ENCODE assay signal across 8 cellular contexts in genomic region chrX:136909706-136910564, GRCh38. TPM values are rescaled to one million over a fixed set of nuclear protein-coding genes. Genes with fewer than 3 reads are reported as not detected.
DNase-seq lines count a peak whose midpoint lies in the region; ATAC-seq, FAIRE-seq and TF ChIP-seq lines count a peak whose summit lies in the region.

No MANE protein-coding gene starts in this region.

- H3K9me3 ChIP-seq in HepG2 (ENCODE audit: low read length): no peaks in the 10 kb centered on the region

- H3K36me3 Mint-ChIP-seq in activated CD4-positive, alpha-beta T cell treated with anti-CD3 and anti-CD28 coated beads, Interleukin-2, amount 10 ng/mL, durations not matched to agents 7 days and 5 days (ENCODE audit: low read depth): no peaks in the 10 kb centered on the region

- no TSS peak for BruUV-seq in HepG2 (replicated peaks; lab: Mats Ljungman, UMichigan)

- 0 out of 2 replicates have a peak overlapping the region, but pooled peaks have one; percentile 22 for H3K9ac ChIP-seq in HepG2 (ENCODE audit: insufficient read depth, low read depth, low read length)

- no peak for TF ChIP-seq RAD21 in HepG2 (CRISPR knock-in tag; IDR thresholded peaks at IDR 0.05)

- TF ChIP-seq EP300 in HepG2 (IDR thresholded peaks at IDR 0.05; ENCODE audit: low read depth in 2 of 2, low read length in 2 of 2) (no peak), HepG2 (CRISPR knock-in tag; IDR thresholded peaks at IDR 0.05; ENCODE audit: borderline replicate concordance) (no peak)

- peak overlapping the region; percentile 77 for H3K27ac Mint-ChIP-seq in activated CD4-positive, alpha-beta T cell treated with anti-CD3 and anti-CD28 coated beads, Interleukin-2, amount 10 ng/mL, durations not matched to agents 7 days and 5 days

- no peak for TF ChIP-seq CTCF in C4-2B (conservative IDR thresholded peaks at IDR 0.05)
- TF ChIP-seq CTCF in dorsolateral prefrontal cortex (IDR thresholded peaks at IDR 0.05 in 54 of 56, conservative IDR thresholded peaks at IDR 0.05 in 2 of 56; ENCODE audit: low read depth in 1 of 56, partially characterized antibody in 56 of 56): no peak
- no peak for TF ChIP-seq CTCF in HepG2 (CRISPR knock-in tag; IDR thresholded peaks at IDR 0.05)

- intact Hi-C loops in dorsolateral prefrontal cortex (cut with DNase I): loop anchor here (1.0 to 2.0 kb wide), 2 partner anchors 29 to 30 kb away; partner anchors contain the start of gene RBMX (in 2 of the 2)
- intact Hi-C loops in HepG2 (cut with micrococcal nuclease; ENCODE audit: unreplicated experiment): no loop called here

- no peak for TF ChIP-seq POLR2A in HepG2 (IDR thresholded peaks at IDR 0.05; ENCODE audit: insufficient read depth in 1 of 2, low read depth in 2 of 2, low read length in 2 of 2)

- no peaks in the 10 kb centered on the region for H3K9me3 Mint-ChIP-seq in activated CD4-positive, alpha-beta T cell treated with anti-CD3 and anti-CD28 coated beads, Interleukin-2, amount 10 ng/mL, durations not matched to agents 7 days and 5 days

- no peaks in the 10 kb centered on the region for H3K36me3 ChIP-seq in HepG2 (replicated peaks in 1 of 2; ENCODE audit: control insufficient read depth in 1 of 2, insufficient read depth in 2 of 2, low read length in 2 of 2)

- no peaks in the 10 kb centered on the region for H3K79me2 ChIP-seq in HepG2 (ENCODE audit: insufficient read depth, low read length)

- H3K4me3 ChIP-seq in dorsolateral prefrontal cortex (peak overlapping the region; percentile 41 to 77 (median 65)), HepG2 (replicated peaks in 1 of 3; ENCODE audit: insufficient read depth in 1 of 3, low read depth in 2 of 3, low read length in 3 of 3) (peak overlapping the region; percentile 60 to 73 (median 63))

- H3K27me3 ChIP-seq in dorsolateral prefrontal cortex: peaks cover 0 to 38% (median 3%) of the 10 kb centered on the region in 45 donors
- H3K27me3 ChIP-seq in HepG2 (ENCODE audit: control insufficient read depth in 1 of 2, insufficient read depth in 2 of 2, low read length in 2 of 2): no peaks in the 10 kb centered on the region

- CTCF ChIA-PET in activated CD4-positive, alpha-beta T cell treated with anti-CD3 and anti-CD28 coated beads, Interleukin-2, amount 10 ng/mL, durations not matched to agents 7 days and 5 days (lab: Charles Lee): interaction anchor here (1.3 kb wide), 1 partner anchor 11 kb away, joined by 3 read pairs; no protein-coding TSS in a partner anchor
- CTCF ChIA-PET in HepG2 (lab: Yijun Ruan, JAX; ENCODE audit: low intra/inter-chr PET ratio, low total read pairs): no interaction called here

- in situ Hi-C loops in HepG2 (cut with HindIII; ENCODE audit: extremely low pct_ligation_motif_present, low pct_unique_long_range_greater_than_20kb): loop anchor here (25.0 kb wide), 1 partner anchor 198 kb away; no protein-coding TSS in a partner anchor

- H3K4me1 Mint-ChIP-seq in activated CD4-positive, alpha-beta T cell treated with anti-CD3 and anti-CD28 coated beads, Interleukin-2, amount 10 ng/mL, durations not matched to agents 7 days and 5 days: peaks cover 22% of the 10 kb centered on the region

- H3K4me2 ChIP-seq in HepG2 (ENCODE audit: low read depth, low read length): peak overlapping the region; percentile 84

- DNase-seq in NCI-H526 treated with DMSO at 0.1 percent for 48 hours (lab: John Stamatoyannopoulos, UW) (peak; percentile 73), dorsolateral prefrontal cortex (peak in 9 of 10 donors; percentile 43 to 64 (median 56)), HepG2 (ENCODE audit: low spot score) (no peak)
- DNase-seq in activated CD4-positive, alpha-beta T cell treated with anti-CD3 and anti-CD28 coated beads, Interleukin-2, amount 10 ng/mL, durations not matched to agents 7 days and 5 days: peak; percentile 69
- peak; percentile 49 for DNase-seq in stimulated activated CD4-positive, alpha-beta T cell treated with anti-CD3 and anti-CD28 coated beads, Interleukin-4, amount 100 ng/mL, for 1 hour

- H3K4me3 Mint-ChIP-seq in activated CD4-positive, alpha-beta T cell treated with anti-CD3 and anti-CD28 coated beads, Interleukin-2, amount 10 ng/mL, durations not matched to agents 7 days and 5 days: peak overlapping the region; percentile 82

- 4% methylated on average over 14 of the region's 26 CpGs for WGBS in HepG2 (ENCODE audit: low lambda C conversion rate)

- H3K27ac ChIP-seq in C4-2B (peak overlapping the region; percentile 78), dorsolateral prefrontal cortex (peak overlapping the region in 47 of 59 donors; percentile 17 to 88 (median 64)), HepG2 (ENCODE audit: extremely low read length, insufficient read depth, low read length) (no peak overlapping the region)

- POLR2A ChIA-PET in activated CD4-positive, alpha-beta T cell treated with anti-CD3 and anti-CD28 coated beads, Interleukin-2, amount 10 ng/mL, durations not matched to agents 7 days and 5 days (lab: Charles Lee): no interaction called here
- POLR2A ChIA-PET in HepG2 (lab: Yijun Ruan, JAX): interaction anchor here (0.6 to 1.8 kb wide), 2 partner anchors 30 to 43 kb away, joined by 3 to 7 read pairs; partner anchors contain the start of gene RBMX

- FAIRE-seq in HepG2 (lab: Jason Lieb, UNC): no peak

- H3K4me1 ChIP-seq in HepG2 (ENCODE audit: insufficient read depth, low read length): no peaks in the 10 kb centered on the region

- H4K20me1 ChIP-seq in HepG2 (ENCODE audit: insufficient read depth, low read length): no peaks in the 10 kb centered on the region

- peak overlapping the region; percentile 63 for H2AFZ ChIP-seq in HepG2 (ENCODE audit: low read length)

- H3K27me3 Mint-ChIP-seq in activated CD4-positive, alpha-beta T cell treated with anti-CD3 and anti-CD28 coated beads, Interleukin-2, amount 10 ng/mL, durations not matched to agents 7 days and 5 days: no peaks in the 10 kb centered on the region

- ATAC-seq in GM19372 (IDR thresholded peaks at IDR 0.05; ENCODE audit: low read depth, unreplicated experiment) (peak; percentile 59), HG03520 (IDR thresholded peaks at IDR 0.05; ENCODE audit: unreplicated experiment) (peak; percentile 62), HepG2 (peak; percentile 55)

TF ChIP-seq in HepG2, 621 proteins besides CTCF, POLR2A, EP300 and RAD21:
- peak; percentile 16; the same call in 1 of the 2 replicates for TF ChIP-seq MAX (IDR thresholded peaks at IDR 0.05)
- TF ChIP-seq U2AF2 (IDR thresholded peaks at IDR 0.05; ENCODE audit: low read depth, low read length): no peak
TF ChIP-seq in HepG2: peak in this region for 1.

RNA-seq across cellular contexts. Expression of gene RBMX, which starts 29.4 kb away (rescaled TPM):
- total RNA-seq in activated CD4-positive, alpha-beta T cell treated with anti-CD3 and anti-CD28 coated beads, Interleukin-2, amount 10 ng/mL, durations not matched to agents 7 days and 5 days: 100 to 1,000 TPM; 281 to 316 TPM
- 100 to 1,000 TPM in 114 of 120 experiments, 10 to 100 TPM in 6; 79.1 to 161 (median 117) TPM for total RNA-seq in dorsolateral prefrontal cortex
- 254 and 303 TPM in 2 replicates for total RNA-seq in HepG2 (2016; rRNA removed; fragmentation: Illumina TruSeq; extraction: Trizol)
- 34.9 and 37.6 TPM in 2 replicates for total RNA-seq in HepG2 (2016; cell fraction: cytosol; rRNA removed; fragmentation: Illumina TruSeq; extraction: Trizol; ENCODE audit: low read depth)
- total RNA-seq in HepG2 (2016; cell fraction: insoluble cytoplasmic fraction; rRNA removed; fragmentation: Illumina TruSeq; extraction: Trizol): 248 and 273 TPM in 2 replicates
- total RNA-seq in HepG2 (2016; cell fraction: membrane; rRNA removed; fragmentation: Illumina TruSeq; extraction: Trizol): 101 and 111 TPM in 2 replicates
- 200 and 222 TPM in 2 replicates for total RNA-seq in HepG2 (2016; cell fraction: nucleus; rRNA removed; fragmentation: Illumina TruSeq; extraction: Trizol)
- polyA plus RNA-seq in HepG2 (2011; rRNA removed): 95.2 and 114 TPM in 2 replicates
- 92.9 and 101 TPM in 2 replicates for polyA plus RNA-seq in HepG2 (2011; cell fraction: cytosol; rRNA removed)
- polyA plus RNA-seq in HepG2 (2011; cell fraction: nucleus; rRNA removed): 103 and 120 TPM in 2 replicates
- polyA plus RNA-seq in HepG2 (2012): 128 and 171 TPM in 2 replicates
- 36.0 and 39.5 TPM in 2 replicates for polyA plus RNA-seq in HepG2 (2016; cell fraction: cytosol; fragmentation: Illumina TruSeq; extraction: Trizol; ENCODE audit: low read depth)
- 304 and 335 TPM in 2 replicates for polyA plus RNA-seq in HepG2 (2016; cell fraction: insoluble cytoplasmic fraction; fragmentation: Illumina TruSeq; extraction: Trizol; ENCODE audit: low read depth)
- 78.9 and 89.0 TPM in 2 replicates for polyA plus RNA-seq in HepG2 (2016; cell fraction: membrane; fragmentation: Illumina TruSeq; extraction: Trizol; ENCODE audit: low read depth)
- polyA plus RNA-seq in HepG2 (2016; cell fraction: nucleus; fragmentation: Illumina TruSeq; extraction: Trizol; ENCODE audit: insufficient read depth, low read depth): 279 and 282 TPM in 2 replicates
- polyA minus RNA-seq in HepG2 (2011; rRNA and poly(A)+ RNA removed; ENCODE audit: low replicate concordance): 63.4 and 108 TPM in 2 replicates
- 110 and 111 TPM in 2 replicates for polyA minus RNA-seq in HepG2 (2011; cell fraction: cytosol; rRNA and poly(A)+ RNA removed)
- polyA minus RNA-seq in HepG2 (2011; cell fraction: nucleus; rRNA and poly(A)+ RNA removed): 119 and 149 TPM in 2 replicates
